In genomic region chr2:148789059-148789458, GRCh38 we compare ENCODE assay signal across 30 cellular contexts.
"Had no signal": no experiment of that assay in that cellular context is flagged by ENCODE, and none has a peak within 500 bp of the region (broad histone marks: within the 10 kb centered on the region; RNA-seq: fewer than 3 reads in every experiment).

No MANE protein-coding gene starts in this region.

- H3K27ac Mint-ChIP-seq: activated CD4-positive, alpha-beta memory T cell treated with anti-CD3 and anti-CD28 coated beads, Interleukin-2, amount 10 ng/mL, durations not matched to agents 7 days and 5 days; activated CD4-positive, alpha-beta T cell treated with anti-CD3 and anti-CD28 coated beads, Interleukin-2, amount 10 ng/mL, durations not matched to agents 7 days and 5 days; activated naive CD4-positive, alpha-beta T cell treated with anti-CD3 and anti-CD28 coated beads, Interleukin-2, amount 10 ng/mL, durations not matched to agents 7 days and 5 days; activated naive CD4-positive, alpha-beta T cell treated with anti-CD3 and anti-CD28 coated beads, Interleukin-2, amount 50 U/mL, for 72 hours; activated T-cell treated with anti-CD3 and anti-CD28 coated beads, Interleukin-2, amount 50 U/mL, for 24 hours; activated T-cell treated with anti-CD3 and anti-CD28 coated beads, Interleukin-2, amount 50 U/mL, for 72 hours; brain; WTC11 had no signal

- FAIRE-seq: endometrium, endothelial cell of umbilical vein, frontal cortex had no signal

- H3K4me1 Mint-ChIP-seq: activated CD4-positive, alpha-beta memory T cell treated with anti-CD3 and anti-CD28 coated beads, Interleukin-2, amount 10 ng/mL, durations not matched to agents 7 days and 5 days; activated CD4-positive, alpha-beta T cell treated with anti-CD3 and anti-CD28 coated beads, Interleukin-2, amount 10 ng/mL, durations not matched to agents 7 days and 5 days; activated naive CD4-positive, alpha-beta T cell treated with anti-CD3 and anti-CD28 coated beads, Interleukin-2, amount 10 ng/mL, durations not matched to agents 7 days and 5 days; brain had no signal

- DNase-seq: activated CD4-positive, alpha-beta memory T cell treated with anti-CD3 and anti-CD28 coated beads, Interleukin-2, amount 10 ng/mL, durations not matched to agents 7 days and 5 days; activated CD4-positive, alpha-beta T cell treated with anti-CD3 and anti-CD28 coated beads for 1 hour; activated CD4-positive, alpha-beta T cell treated with anti-CD3 and anti-CD28 coated beads for 4 hours; activated CD4-positive, alpha-beta T cell treated with anti-CD3 and anti-CD28 coated beads, Interleukin-2, amount 10 ng/mL, durations not matched to agents 7 days and 5 days; activated CD4-positive, alpha-beta T cell treated with anti-CD3 and anti-CD28 coated beads, Interleukin-2, amount 50 U/mL, for 4 hours; activated CD8-positive, alpha-beta memory T cell treated with anti-CD3 and anti-CD28 coated beads, Interleukin-2, amount 50 U/mL, for 48 hours; activated gamma-delta T cell; activated naive CD4-positive, alpha-beta T cell; activated naive CD4-positive, alpha-beta T cell treated with anti-CD3 and anti-CD28 coated beads, Interleukin-2, amount 10 ng/mL, durations not matched to agents 7 days and 5 days; activated T-cell treated with anti-CD3 and anti-CD28 coated beads for 4 hours; activated T-cell treated with anti-CD3 and anti-CD28 coated beads, Interleukin-2, amount 50 U/mL, for 24 hours; activated T-cell treated with anti-CD3 and anti-CD28 coated beads, Interleukin-2, amount 50 U/mL, for 72 hours; adrenal gland; central memory CD4-positive, alpha-beta T cell; cerebellar nuclear complex; colonic mucosa; effector CD8-positive, alpha-beta T cell; foreskin fibroblast; head of caudate nucleus; T-helper 1 cell; T-helper 2 cell had no signal

- H3K27me3 ChIP-seq: adrenal gland, ascending aorta, breast epithelium, cardiac muscle cell, colonic mucosa had no signal

- H3K9me3 ChIP-seq: adrenal gland, ascending aorta, breast epithelium, colonic mucosa had no signal

- ATAC-seq: activated naive CD4-positive, alpha-beta T cell treated with anti-CD3 and anti-CD28 coated beads, Interleukin-2, amount 50 U/mL, for 72 hours; activated T-cell treated with anti-CD3 and anti-CD28 coated beads, Interleukin-2, amount 50 U/mL, for 72 hours; WTC11 had no signal

- H3K27me3 Mint-ChIP-seq: activated CD4-positive, alpha-beta memory T cell treated with anti-CD3 and anti-CD28 coated beads, Interleukin-2, amount 10 ng/mL, durations not matched to agents 7 days and 5 days; activated CD4-positive, alpha-beta T cell treated with anti-CD3 and anti-CD28 coated beads, Interleukin-2, amount 10 ng/mL, durations not matched to agents 7 days and 5 days; activated naive CD4-positive, alpha-beta T cell treated with anti-CD3 and anti-CD28 coated beads, Interleukin-2, amount 10 ng/mL, durations not matched to agents 7 days and 5 days; activated T-cell treated with anti-CD3 and anti-CD28 coated beads, Interleukin-2, amount 50 U/mL, for 24 hours; brain had no signal

- H3K27ac ChIP-seq: adrenal gland, ascending aorta, breast epithelium, cardiac muscle cell, colonic mucosa had no signal

- H3K4me3 Mint-ChIP-seq: activated CD4-positive, alpha-beta memory T cell treated with anti-CD3 and anti-CD28 coated beads, Interleukin-2, amount 10 ng/mL, durations not matched to agents 7 days and 5 days; activated CD4-positive, alpha-beta T cell treated with anti-CD3 and anti-CD28 coated beads, Interleukin-2, amount 10 ng/mL, durations not matched to agents 7 days and 5 days; activated naive CD4-positive, alpha-beta T cell treated with anti-CD3 and anti-CD28 coated beads, Interleukin-2, amount 10 ng/mL, durations not matched to agents 7 days and 5 days; activated T-cell treated with anti-CD3 and anti-CD28 coated beads, Interleukin-2, amount 50 U/mL, for 24 hours; activated T-cell treated with anti-CD3 and anti-CD28 coated beads, Interleukin-2, amount 50 U/mL, for 72 hours; brain; WTC11 had no signal

- H3K4me1 ChIP-seq: adrenal gland, ascending aorta, breast epithelium, colonic mucosa had no signal

- H3K4me3 ChIP-seq: adrenal gland, ascending aorta, breast epithelium, cardiac muscle cell, colonic mucosa had no signal

- H3K36me3 ChIP-seq: breast epithelium had no signal
